In the genomic region with DNA sequence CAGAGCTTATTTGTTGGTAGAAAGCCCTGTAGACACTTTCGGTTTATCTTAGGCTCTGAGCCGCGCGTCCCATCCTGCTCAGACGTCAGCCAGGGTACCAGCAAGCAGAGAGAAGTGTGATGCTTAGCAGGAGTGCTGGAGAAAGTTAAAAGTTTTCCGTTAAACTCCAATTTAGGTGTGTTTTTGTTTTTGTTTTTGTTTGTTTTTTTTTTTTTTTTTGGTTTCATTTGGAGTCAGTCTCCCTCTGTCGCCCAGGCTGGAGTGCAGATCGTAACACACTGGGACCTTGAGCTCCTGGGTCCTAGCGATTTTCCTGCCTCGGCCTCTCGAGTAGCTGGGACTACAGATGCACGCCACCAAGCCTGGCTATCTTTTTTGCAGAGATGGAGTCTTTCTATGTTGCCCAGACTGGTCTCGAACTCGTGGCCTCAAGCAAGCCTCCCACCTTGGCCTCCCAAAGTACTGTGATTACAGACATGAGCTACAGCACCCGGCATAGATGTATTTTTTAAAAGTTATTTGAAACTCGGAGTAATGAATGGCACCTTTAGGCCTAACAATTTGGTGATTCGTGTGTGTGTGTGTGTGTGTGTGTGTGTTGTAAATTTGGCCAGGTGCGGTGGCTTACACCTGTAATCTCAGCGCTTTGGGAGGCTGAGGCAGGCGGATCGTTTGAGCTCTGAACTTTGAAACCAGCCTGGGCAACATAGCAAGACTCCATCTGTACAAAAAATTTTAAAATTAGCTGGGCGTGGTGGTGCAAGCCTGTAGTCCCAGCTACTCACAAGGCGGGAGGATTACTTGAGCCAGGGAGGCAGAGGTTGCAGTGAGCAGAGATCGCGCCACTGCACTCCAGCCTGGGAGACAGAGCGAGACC, we compare ENCODE assay signal across 7 cellular contexts. TPM values are rescaled to one million over a fixed set of nuclear protein-coding genes. Genes with fewer than 3 reads are reported as not detected.
DNase-seq lines count a peak whose midpoint lies in the region; ATAC-seq, FAIRE-seq and TF ChIP-seq lines count a peak whose summit lies in the region.

No MANE protein-coding gene starts in this region.

- intact Hi-C loops in GM12878 (cut with micrococcal nuclease; ENCODE audit: unreplicated experiment) (no loop called here), uterus (cut with DNase I; ENCODE audit: low total_unique reads) (no loop called here)

- no peak for TF ChIP-seq CTCF in GM12878 (IDR thresholded peaks at IDR 0.05 in 2 of 3, conservative IDR thresholded peaks at IDR 0.05 in 1 of 3; ENCODE audit: control insufficient read depth in 2 of 3, extremely low read depth in 1 of 3, insufficient read depth in 1 of 3, low read depth in 3 of 3, low read length in 3 of 3)
- TF ChIP-seq CTCF in uterus (IDR thresholded peaks at IDR 0.05): no peak
- no peak for TF ChIP-seq CTCF in GM13976 (IDR thresholded peaks at IDR 0.05; ENCODE audit: borderline replicate concordance, control extremely low read depth, extremely low read depth, insufficient read depth, missing control alignments)

- H3K4me3 ChIP-seq in GM12878 (peak overlapping the region; percentile 86), uterus (peak overlapping the region; percentile 47 to 79)

- DNase-seq in GM12878 (ENCODE audit: low read depth, low spot score) (peak; percentile 40), memory B cell (ENCODE audit: low spot score in 2 of 2) (no peak), uterus (peak in 1 of 2 donors; percentile 15), GM13976 (ENCODE audit: low spot score) (no peak)

- CTCF ChIA-PET in GM12878 (lab: Yijun Ruan, JAX): interaction anchor here (0.7 to 1.5 kb wide), 5 partner anchors 8 to 93 kb away, joined by 3 to 4 read pairs (median 3); no protein-coding TSS in a partner anchor

- H3K36me3 Mint-ChIP-seq in memory B cell: no peaks in the 10 kb centered on the region

- H3K9ac ChIP-seq in GM12878 (ENCODE audit: control insufficient read depth, insufficient read depth, low read length): peak overlapping the region; percentile 51

- peak overlapping the region; percentile 92 for H3K4me2 ChIP-seq in GM12878 (ENCODE audit: control insufficient read depth, insufficient read depth)

- H3K27ac Mint-ChIP-seq in memory B cell: peak overlapping the region; percentile 89

- POLR2A ChIA-PET in GM12878 (lab: Charles Lee): interaction anchor here (0.6 to 1.3 kb wide), 3 partner anchors 14 to 77 kb away, joined by 3 read pairs; no protein-coding TSS in a partner anchor

- peaks cover 18% of the 10 kb centered on the region for H3K4me1 ChIP-seq in GM12878 (ENCODE audit: control insufficient read depth, insufficient read depth, low read length)
- no peaks in the 10 kb centered on the region for H3K4me1 ChIP-seq in uterus

- ATAC-seq in GM19035 (IDR thresholded peaks at IDR 0.05; ENCODE audit: unreplicated experiment) (peak; percentile 31), HG03558 (IDR thresholded peaks at IDR 0.05; ENCODE audit: extremely low read depth, unreplicated experiment) (peak; percentile 1), GM12878 (peak; percentile 63; the same call in 2 of the 3 replicates), memory B cell (ENCODE audit: low read depth) (peak; percentile 38), GM21825 (IDR thresholded peaks at IDR 0.05; ENCODE audit: unreplicated experiment) (no peak)

- SMC1A ChIA-PET in GM12878 (lab: Charles Lee; ENCODE audit: uncharacterized antibody, unreplicated experiment): interaction anchor here (0.6 to 2.3 kb wide), 10 partner anchors 12 to 210 kb away, joined by 3 to 6 read pairs (median 4); no protein-coding TSS in a partner anchor

- H3K4me1 Mint-ChIP-seq in memory B cell: peaks cover 20% of the 10 kb centered on the region

- no peaks in the 10 kb centered on the region for H4K20me1 ChIP-seq in GM12878 (ENCODE audit: control insufficient read depth, insufficient read depth)

- H3K4me3 Mint-ChIP-seq in memory B cell: peak overlapping the region; percentile 92

- TF ChIP-seq EP300 in GM12878 (IDR thresholded peaks at IDR 0.05; ENCODE audit: borderline replicate concordance in 1 of 2, control insufficient read depth in 1 of 2, low read depth in 2 of 2, low read length in 2 of 2): no peak

- H3K36me3 ChIP-seq in GM12878 (ENCODE audit: control insufficient read depth in 2 of 2, insufficient read depth in 2 of 2, low read length in 1 of 2) (no peaks in the 10 kb centered on the region), uterus (no peaks in the 10 kb centered on the region)

- no peaks in the 10 kb centered on the region for H3K27me3 Mint-ChIP-seq in memory B cell

- 70% methylated on average over 25 of the region's 26 CpGs for WGBS in GM12878 (ENCODE audit: insufficient coverage, insufficient replicate concordance, low lambda C conversion rate, missing lambda C conversion rate)

- peak overlapping the region; percentile 87 for H2AFZ ChIP-seq in GM12878 (ENCODE audit: control insufficient read depth, low read depth, low read length)

- H3K79me2 ChIP-seq in GM12878 (ENCODE audit: control insufficient read depth, insufficient read depth, low read length): no peaks in the 10 kb centered on the region

- peak; percentile 95 for FAIRE-seq in GM12878 (lab: Jason Lieb, UNC)

- H3K9me3 Mint-ChIP-seq in memory B cell: no peaks in the 10 kb centered on the region

- BruUV-seq in GM12878 (replicated peaks; lab: Mats Ljungman, UMichigan): no TSS peak

- no peaks in the 10 kb centered on the region for H3K9me3 ChIP-seq in GM12878 (replicated peaks; ENCODE audit: control insufficient read depth, insufficient read depth, low read length)
- no peaks in the 10 kb centered on the region for H3K9me3 ChIP-seq in uterus

- RAD21 ChIA-PET in GM12878 (lab: Charles Lee; ENCODE audit: unreplicated experiment): interaction anchor here (0.7 to 2.7 kb wide), 11 partner anchors 12 to 1638 kb away, joined by 3 to 10 read pairs (median 4); no protein-coding TSS in a partner anchor

- no peak for TF ChIP-seq RAD21 in GM12878 (IDR thresholded peaks at IDR 0.05; ENCODE audit: insufficient read depth, low read depth, low read length)

- in situ Hi-C loops in GM12878 (cut with MboI): no loop called here
- in situ Hi-C loops in GM13976 (cut with MboI; ENCODE audit: low sequenced_read_pairs, unreplicated experiment): no loop called here

- no peaks in the 10 kb centered on the region for H3K27me3 ChIP-seq in GM12878 (replicated peaks in 1 of 2; ENCODE audit: control insufficient read depth in 2 of 2, insufficient read depth in 2 of 2, low read length in 1 of 2)
- no peaks in the 10 kb centered on the region for H3K27me3 ChIP-seq in uterus

- no peak for TF ChIP-seq POLR2A in GM12878 (IDR thresholded peaks at IDR 0.05; ENCODE audit: low read depth, low read length)
- no peak for TF ChIP-seq POLR2A in uterus (IDR thresholded peaks at IDR 0.05)

- H3K27ac ChIP-seq in GM12878 (ENCODE audit: control insufficient read depth, insufficient read depth) (peak overlapping the region; percentile 71), uterus (peak overlapping the region; percentile 88 to 95)

TF ChIP-seq in GM12878, 131 proteins besides CTCF, POLR2A, EP300 and RAD21 (continues in another document):
- TF ChIP-seq TBL1XR1 (IDR thresholded peaks at IDR 0.05; ENCODE audit: low read depth, low read length) (no peak), FOXM1 (IDR thresholded peaks at IDR 0.05; ENCODE audit: low read depth, low read length) (0 out of 2 replicates have a peak, but pooled peaks have one; percentile 1), NBN (IDR thresholded peaks at IDR 0.05) (peak; percentile 60; the same call in 1 of the 2 replicates), STAT3 (IDR thresholded peaks at IDR 0.05; ENCODE audit: low read depth, low read length) (no peak), NR2C2 (IDR thresholded peaks at IDR 0.05; ENCODE audit: borderline replicate concordance, control insufficient read depth, insufficient read length, low read depth) (no peak)

RNA-seq across cellular contexts. Expression of gene HIP1, which starts 1.3 kb away (rescaled TPM):
- total RNA-seq in GM12878 (2013; cell fraction: nucleolus; rRNA removed): 7.2 and 8.1 TPM in 2 replicates
- 4.0 and 5.0 TPM in 2 replicates for total RNA-seq in GM12878 (2014; rRNA removed)
- 3.9 and 4.2 TPM in 2 replicates for total RNA-seq in GM12878 (2014; rRNA removed; fragmentation: Illumina TruSeq; extraction: Trizol)
- 6.6 and 9.7 TPM in 2 replicates for total RNA-seq in GM12878 (2021)
- 0.84 TPM for polyA plus RNA-seq in GM12878 (2011; ENCODE audit: low read depth)
- 1.8 and 2.5 TPM in 2 replicates for polyA plus RNA-seq in GM12878 (2011; rRNA removed)
- 2.4 and 3.0 TPM in 2 replicates for polyA plus RNA-seq in GM12878 (2011; cell fraction: cytosol; rRNA removed)
- polyA plus RNA-seq in GM12878 (2011; cell fraction: nucleus; rRNA removed): 1.5 and 1.9 TPM in 2 replicates
- 1.7 and 2.3 TPM in 2 replicates for polyA plus RNA-seq in GM12878 (2012)
- 5.1 and 6.0 TPM in 2 replicates for polyA plus RNA-seq in GM12878 (2014; fragmentation: Illumina TruSeq; extraction: Trizol)
- polyA plus RNA-seq in GM12878 (2014; fragmentation: Nextera tagmentation; extraction: Ambion mirVana): 1 to 10 TPM; 1.2 to 1.5 TPM
- 4.7 and 6.0 TPM in 2 replicates for polyA plus RNA-seq in GM12878 (2014; rRNA removed)
- 1 to 10 TPM; 1.2 to 2.4 TPM for polyA plus RNA-seq in GM12878 (2016; fragmentation: Nextera tagmentation; extraction: Ambion mirVana)
- 5.0 and 5.9 TPM in 2 replicates for polyA minus RNA-seq in GM12878 (2011; rRNA and poly(A)+ RNA removed)
- polyA minus RNA-seq in GM12878 (2011; cell fraction: cytosol; rRNA and poly(A)+ RNA removed): 1.7 and 2.5 TPM in 2 replicates
- polyA minus RNA-seq in GM12878 (2011; cell fraction: nucleus; rRNA and poly(A)+ RNA removed): 2.2 and 3.9 TPM in 2 replicates
- 10 to 100 TPM; 13.1 to 48.8 (median 20.3) TPM for total RNA-seq in uterus

RNA-seq across cellular contexts. Expression of gene CCL26, which starts 32.0 kb away (rescaled TPM):
- not detected in 2 replicates for total RNA-seq in GM12878 (2013; cell fraction: nucleolus; rRNA removed)
- total RNA-seq in GM12878 (2014; rRNA removed) (not detected in 2 replicates), GM12878 (2014; rRNA removed; fragmentation: Illumina TruSeq; extraction: Trizol) (not detected in 2 replicates), GM12878 (2021) (not detected in 2 replicates), uterus (not detected)
- polyA plus RNA-seq in GM12878 (2011; ENCODE audit: low read depth): not detected
- polyA plus RNA-seq in GM12878 (2011; rRNA removed) (not detected in 2 replicates), GM12878 (2014; fragmentation: Illumina TruSeq; extraction: Trizol) (not detected in 2 replicates), GM12878 (2014; fragmentation: Nextera tagmentation; extraction: Ambion mirVana) (not detected), GM12878 (2014; rRNA removed) (not detected in 2 replicates), GM12878 (2016; fragmentation: Nextera tagmentation; extraction: Ambion mirVana) (not detected)
- polyA plus RNA-seq in GM12878 (2011; cell fraction: cytosol; rRNA removed): not detected in 2 replicates
- polyA plus RNA-seq in GM12878 (2011; cell fraction: nucleus; rRNA removed): not detected in 2 replicates
- not detected in 2 replicates for polyA plus RNA-seq in GM12878 (2012)
- polyA minus RNA-seq in GM12878 (2011; rRNA and poly(A)+ RNA removed): not detected in 2 replicates
- not detected in 2 replicates for polyA minus RNA-seq in GM12878 (2011; cell fraction: cytosol; rRNA and poly(A)+ RNA removed)
- not detected in 2 replicates for polyA minus RNA-seq in GM12878 (2011; cell fraction: nucleus; rRNA and poly(A)+ RNA removed)
